2 cellular contexts compared by ENCODE assay signal in the genomic region with DNA sequence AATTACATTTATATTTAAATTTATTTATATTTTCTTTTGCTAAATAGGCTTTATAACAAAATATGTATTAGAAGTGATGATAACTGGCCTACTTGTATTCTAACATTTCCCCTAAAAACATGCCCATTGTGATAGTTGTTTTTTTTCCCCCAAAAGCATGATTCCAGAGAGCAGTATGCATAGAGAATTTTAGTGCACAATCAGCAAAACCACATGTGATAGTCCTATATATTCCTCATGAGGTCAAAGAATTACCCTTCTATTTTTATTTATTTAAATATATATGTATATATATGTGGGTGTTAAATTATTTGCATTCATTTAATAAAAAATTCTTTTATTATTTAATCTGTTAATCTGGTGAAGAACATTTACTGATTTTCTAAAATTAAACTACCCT.
TF ChIP-seq lines count a peak whose summit lies in the region.

No MANE protein-coding gene starts in this region.

TF ChIP-seq in HepG2, 621 proteins besides CTCF, POLR2A, EP300 and RAD21:
- TF ChIP-seq, protein P1, sequence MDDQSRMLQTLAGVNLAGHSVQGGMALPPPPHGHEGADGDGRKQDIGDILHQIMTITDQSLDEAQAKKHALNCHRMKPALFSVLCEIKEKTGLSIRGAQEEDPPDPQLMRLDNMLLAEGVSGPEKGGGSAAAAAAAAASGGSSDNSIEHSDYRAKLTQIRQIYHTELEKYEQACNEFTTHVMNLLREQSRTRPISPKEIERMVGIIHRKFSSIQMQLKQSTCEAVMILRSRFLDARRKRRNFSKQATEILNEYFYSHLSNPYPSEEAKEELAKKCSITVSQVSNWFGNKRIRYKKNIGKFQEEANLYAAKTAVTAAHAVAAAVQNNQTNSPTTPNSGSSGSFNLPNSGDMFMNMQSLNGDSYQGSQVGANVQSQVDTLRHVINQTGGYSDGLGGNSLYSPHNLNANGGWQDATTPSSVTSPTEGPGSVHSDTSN (CRISPR knock-in tag; IDR thresholded peaks at IDR 0.05; ENCODE audit: borderline replicate concordance) = no peak
- TF ChIP-seq MAFF (IDR thresholded peaks at IDR 0.05; ENCODE audit: low read depth, low read length) = peak; percentile 42; the same call in 1 of the 2 replicates
- TF ChIP-seq EED (CRISPR knock-in tag; IDR thresholded peaks at IDR 0.05) = no peak
- TF ChIP-seq, protein P2, sequence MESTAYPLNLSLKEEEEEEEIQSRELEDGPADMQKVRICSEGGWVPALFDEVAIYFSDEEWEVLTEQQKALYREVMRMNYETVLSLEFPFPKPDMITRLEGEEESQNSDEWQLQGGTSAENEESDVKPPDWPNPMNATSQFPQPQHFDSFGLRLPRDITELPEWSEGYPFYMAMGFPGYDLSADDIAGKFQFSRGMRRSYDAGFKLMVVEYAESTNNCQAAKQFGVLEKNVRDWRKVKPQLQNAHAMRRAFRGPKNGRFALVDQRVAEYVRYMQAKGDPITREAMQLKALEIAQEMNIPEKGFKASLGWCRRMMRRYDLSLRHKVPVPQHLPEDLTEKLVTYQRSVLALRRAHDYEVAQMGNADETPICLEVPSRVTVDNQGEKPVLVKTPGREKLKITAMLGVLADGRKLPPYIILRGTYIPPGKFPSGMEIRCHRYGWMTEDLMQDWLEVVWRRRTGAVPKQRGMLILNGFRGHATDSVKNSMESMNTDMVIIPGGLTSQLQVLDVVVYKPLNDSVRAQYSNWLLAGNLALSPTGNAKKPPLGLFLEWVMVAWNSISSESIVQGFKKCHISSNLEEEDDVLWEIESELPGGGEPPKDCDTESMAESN (CRISPR knock-in tag; conservative IDR thresholded peaks at IDR 0.05) = no peak
- TF ChIP-seq SYNCRIP (IDR thresholded peaks at IDR 0.05; ENCODE audit: insufficient read depth, low read depth, low read length) = no peak
- no peak for TF ChIP-seq ZNF20 (CRISPR knock-in tag; IDR thresholded peaks at IDR 0.05)
- TF ChIP-seq ZMYM4 (CRISPR knock-in tag; IDR thresholded peaks at IDR 0.05) = no peak
- TF ChIP-seq, protein P3, sequence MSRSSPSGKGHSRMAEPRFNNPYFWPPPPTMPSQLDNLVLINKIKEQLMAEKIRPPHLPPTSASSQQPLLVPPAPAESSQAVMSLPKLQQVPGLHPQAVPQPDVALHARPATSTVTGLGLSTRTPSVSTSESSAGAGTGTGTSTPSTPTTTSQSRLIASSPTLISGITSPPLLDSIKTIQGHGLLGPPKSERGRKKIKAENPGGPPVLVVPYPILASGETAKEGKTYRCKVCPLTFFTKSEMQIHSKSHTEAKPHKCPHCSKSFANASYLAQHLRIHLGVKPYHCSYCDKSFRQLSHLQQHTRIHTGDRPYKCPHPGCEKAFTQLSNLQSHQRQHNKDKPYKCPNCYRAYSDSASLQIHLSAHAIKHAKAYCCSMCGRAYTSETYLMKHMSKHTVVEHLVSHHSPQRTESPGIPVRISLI (CRISPR knock-in tag; IDR thresholded peaks at IDR 0.05; ENCODE audit: borderline replicate concordance) = no peak
- no peak for TF ChIP-seq ZMAT3 (CRISPR knock-in tag; conservative IDR thresholded peaks at IDR 0.05)
- no peak for TF ChIP-seq RXRA (CRISPR knock-in tag; IDR thresholded peaks at IDR 0.05)
- no peak for TF ChIP-seq CENPT (CRISPR knock-in tag; IDR thresholded peaks at IDR 0.05; ENCODE audit: low read depth)
- TF ChIP-seq ZBTB8A (CRISPR knock-in tag; IDR thresholded peaks at IDR 0.05; ENCODE audit: borderline replicate concordance, low read depth) = no peak
- no peak for TF ChIP-seq ZNF124 (CRISPR knock-in tag; IDR thresholded peaks at IDR 0.05)
- no peak for TF ChIP-seq RELA (CRISPR knock-in tag; IDR thresholded peaks at IDR 0.05)
- TF ChIP-seq MAFK (conservative IDR thresholded peaks at IDR 0.05 in 1 of 2, IDR thresholded peaks at IDR 0.05 in 1 of 2; ENCODE audit: low read length in 2 of 2) = peak; percentile 72 to 78

TF ChIP-seq in IMR-90, 13 proteins besides CTCF, POLR2A, EP300 and RAD21:
- TF ChIP-seq MXI1 (IDR thresholded peaks at IDR 0.05; ENCODE audit: borderline replicate concordance, low read depth, low read length) = no peak
- TF ChIP-seq CHD1 (IDR thresholded peaks at IDR 0.05; ENCODE audit: low read depth, low read length) = no peak
- peak; percentile 63 for TF ChIP-seq MAFK (IDR thresholded peaks at IDR 0.05; ENCODE audit: low read depth, low read length)
